1 cellular context compared by ENCODE assay signal in the genomic region with DNA sequence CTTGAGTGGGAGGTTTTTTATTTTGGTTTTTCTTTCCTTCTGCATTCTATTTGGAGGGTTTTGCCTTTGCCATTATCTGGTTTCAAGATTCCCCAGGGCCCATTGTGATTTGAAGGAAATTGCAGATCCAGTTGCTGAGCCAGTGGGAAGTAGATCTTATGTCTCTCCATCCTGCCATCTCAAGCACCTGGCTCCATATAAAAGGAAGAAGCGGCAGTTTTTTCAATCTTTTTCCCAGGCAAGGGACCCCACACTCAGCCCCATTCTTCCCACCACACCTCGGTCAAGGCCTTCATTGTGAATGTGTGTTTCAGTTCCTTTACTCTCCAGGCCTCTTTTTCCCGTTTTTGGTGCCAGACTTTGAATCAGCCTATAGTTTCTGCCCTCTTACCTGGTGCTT.
TF ChIP-seq lines count a peak whose summit lies in the region.

No MANE protein-coding gene starts in this region.

TF ChIP-seq in WTC11, 78 proteins besides CTCF, POLR2A, EP300 and RAD21 (continued from another document):
- TF ChIP-seq, protein P1, sequence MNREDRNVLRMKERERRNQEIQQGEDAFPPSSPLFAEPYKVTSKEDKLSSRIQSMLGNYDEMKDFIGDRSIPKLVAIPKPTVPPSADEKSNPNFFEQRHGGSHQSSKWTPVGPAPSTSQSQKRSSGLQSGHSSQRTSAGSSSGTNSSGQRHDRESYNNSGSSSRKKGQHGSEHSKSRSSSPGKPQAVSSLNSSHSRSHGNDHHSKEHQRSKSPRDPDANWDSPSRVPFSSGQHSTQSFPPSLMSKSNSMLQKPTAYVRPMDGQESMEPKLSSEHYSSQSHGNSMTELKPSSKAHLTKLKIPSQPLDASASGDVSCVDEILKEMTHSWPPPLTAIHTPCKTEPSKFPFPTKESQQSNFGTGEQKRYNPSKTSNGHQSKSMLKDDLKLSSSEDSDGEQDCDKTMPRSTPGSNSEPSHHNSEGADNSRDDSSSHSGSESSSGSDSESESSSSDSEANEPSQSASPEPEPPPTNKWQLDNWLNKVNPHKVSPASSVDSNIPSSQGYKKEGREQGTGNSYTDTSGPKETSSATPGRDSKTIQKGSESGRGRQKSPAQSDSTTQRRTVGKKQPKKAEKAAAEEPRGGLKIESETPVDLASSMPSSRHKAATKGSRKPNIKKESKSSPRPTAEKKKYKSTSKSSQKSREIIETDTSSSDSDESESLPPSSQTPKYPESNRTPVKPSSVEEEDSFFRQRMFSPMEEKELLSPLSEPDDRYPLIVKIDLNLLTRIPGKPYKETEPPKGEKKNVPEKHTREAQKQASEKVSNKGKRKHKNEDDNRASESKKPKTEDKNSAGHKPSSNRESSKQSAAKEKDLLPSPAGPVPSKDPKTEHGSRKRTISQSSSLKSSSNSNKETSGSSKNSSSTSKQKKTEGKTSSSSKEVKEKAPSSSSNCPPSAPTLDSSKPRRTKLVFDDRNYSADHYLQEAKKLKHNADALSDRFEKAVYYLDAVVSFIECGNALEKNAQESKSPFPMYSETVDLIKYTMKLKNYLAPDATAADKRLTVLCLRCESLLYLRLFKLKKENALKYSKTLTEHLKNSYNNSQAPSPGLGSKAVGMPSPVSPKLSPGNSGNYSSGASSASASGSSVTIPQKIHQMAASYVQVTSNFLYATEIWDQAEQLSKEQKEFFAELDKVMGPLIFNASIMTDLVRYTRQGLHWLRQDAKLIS (CRISPR knock-in tag; IDR thresholded peaks at IDR 0.05; ENCODE audit: borderline replicate concordance), result no peak
- TF ChIP-seq NR2C2 (CRISPR knock-in tag; IDR thresholded peaks at IDR 0.05), result no peak
- no peak for TF ChIP-seq SMAD3 (CRISPR knock-in tag; IDR thresholded peaks at IDR 0.05; ENCODE audit: borderline replicate concordance)
- TF ChIP-seq, protein P2, sequence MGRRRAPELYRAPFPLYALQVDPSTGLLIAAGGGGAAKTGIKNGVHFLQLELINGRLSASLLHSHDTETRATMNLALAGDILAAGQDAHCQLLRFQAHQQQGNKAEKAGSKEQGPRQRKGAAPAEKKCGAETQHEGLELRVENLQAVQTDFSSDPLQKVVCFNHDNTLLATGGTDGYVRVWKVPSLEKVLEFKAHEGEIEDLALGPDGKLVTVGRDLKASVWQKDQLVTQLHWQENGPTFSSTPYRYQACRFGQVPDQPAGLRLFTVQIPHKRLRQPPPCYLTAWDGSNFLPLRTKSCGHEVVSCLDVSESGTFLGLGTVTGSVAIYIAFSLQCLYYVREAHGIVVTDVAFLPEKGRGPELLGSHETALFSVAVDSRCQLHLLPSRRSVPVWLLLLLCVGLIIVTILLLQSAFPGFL (CRISPR knock-in tag; IDR thresholded peaks at IDR 0.05; ENCODE audit: borderline replicate concordance), result no peak
- TF ChIP-seq ZNF416 (CRISPR knock-in tag; IDR thresholded peaks at IDR 0.05), result no peak
